Comparison of ENCODE assay signal across 17 cellular contexts in genomic region chr10:25604591-25604990, GRCh38.
A peak's percentile ranks its signal among the peaks of the same experiment; 100 is the strongest.
DNase-seq lines count a peak whose midpoint lies in the region; ATAC-seq, FAIRE-seq and TF ChIP-seq lines count a peak whose summit lies in the region.
"Had no signal": no experiment of that assay in that cellular context is flagged by ENCODE, and none has a peak within 500 bp of the region (broad histone marks: within the 10 kb centered on the region; RNA-seq: fewer than 3 reads in every experiment).

No MANE protein-coding gene starts in this region.

- H2BK5ac ChIP-seq in trophoblast cell (ENCODE audit: low read depth, low read length, poor library complexity) = no peak overlapping the region

- no peak overlapping the region for H3K23ac ChIP-seq in trophoblast cell (ENCODE audit: low read length)

- WGBS in trophoblast cell (ENCODE audit: extremely low coverage, insufficient coverage, insufficient read length) = no CpG with 5 or more reads among the region's 4 CpGs

- no peak overlapping the region for H3K4me3 Mint-ChIP-seq in activated T-cell treated with anti-CD3 and anti-CD28 coated beads, Interleukin-2, amount 50 U/mL, for 24 hours
- H3K4me3 Mint-ChIP-seq: CD4-positive, CD25-positive, alpha-beta regulatory T cell; HFFc6 had no signal

- H3K36me3 Mint-ChIP-seq in activated T-cell treated with anti-CD3 and anti-CD28 coated beads, Interleukin-2, amount 50 U/mL, for 24 hours (ENCODE audit: low read depth) = no peaks in the 10 kb centered on the region
- H3K36me3 Mint-ChIP-seq: CD4-positive, CD25-positive, alpha-beta regulatory T cell had no signal

- H3K27me3 ChIP-seq in bronchial epithelial cell (ENCODE audit: control insufficient read depth, insufficient read depth, low read length) = no peaks in the 10 kb centered on the region
- H3K27me3 ChIP-seq in trophoblast cell (ENCODE audit: insufficient read depth, low read length) = no peaks in the 10 kb centered on the region
- H3K27me3 ChIP-seq: BLaER1 treated with 17β-estradiol and CSF1 and Interleukin-3, amounts not matched to agents 10 nM and 100 nM had no signal

- peak; percentile 3 for DNase-seq in amniotic epithelial cell (ENCODE audit: low read depth)
- DNase-seq in bronchial epithelial cell (ENCODE audit: low read depth) = peak; percentile 12
- DNase-seq in left kidney (ENCODE audit: low read depth, low spot score) = peak; percentile 21
- DNase-seq in trophoblast cell = peak; percentile 68 to 93
- DNase-seq in ecto neural progenitor cell (ENCODE audit: low spot score) = no peak
- no peak for DNase-seq in activated T-cell treated with anti-CD3 and anti-CD28 coated beads, Interleukin-2, amount 50 U/mL, for 24 hours
- DNase-seq: ACHN; CD4-positive, CD25-positive, alpha-beta regulatory T cell; DMS 273 treated with DMSO at 0.1 percent for 48 hours; HCEC 1CT; HFFc6 had no signal

- H2BK120ac ChIP-seq in trophoblast cell (ENCODE audit: insufficient read depth, low read length, poor library complexity) = no peak overlapping the region

- no peak overlapping the region for H3K9ac ChIP-seq in trophoblast cell (ENCODE audit: low read length)
- H3K9ac ChIP-seq: BLaER1 treated with 17β-estradiol and CSF1 and Interleukin-3, amounts not matched to agents 10 nM and 100 nM had no signal

- no peak overlapping the region for H3K14ac ChIP-seq in trophoblast cell (ENCODE audit: low read length)

- no peaks in the 10 kb centered on the region for H3K27me3 Mint-ChIP-seq in activated T-cell treated with anti-CD3 and anti-CD28 coated beads, Interleukin-2, amount 50 U/mL, for 24 hours
- H3K27me3 Mint-ChIP-seq: CD4-positive, CD25-positive, alpha-beta regulatory T cell had no signal

- H2AFZ ChIP-seq in trophoblast cell (ENCODE audit: insufficient read depth, low read length, poor library complexity) = no peak overlapping the region

- no peak overlapping the region for H4K8ac ChIP-seq in trophoblast cell (ENCODE audit: low read depth, low read length)

- no peak overlapping the region for H3K27ac Mint-ChIP-seq in activated T-cell treated with anti-CD3 and anti-CD28 coated beads, Interleukin-2, amount 50 U/mL, for 24 hours
- H3K27ac Mint-ChIP-seq: CD4-positive, CD25-positive, alpha-beta regulatory T cell; HFFc6 had no signal

- H3K79me2 ChIP-seq in trophoblast cell (ENCODE audit: control insufficient read depth, insufficient read depth, low read length, poor library complexity) = no peaks in the 10 kb centered on the region

- H3K18ac ChIP-seq in trophoblast cell (ENCODE audit: low read length) = no peak overlapping the region

- no peak overlapping the region for H3K4ac ChIP-seq in trophoblast cell (ENCODE audit: low read depth, low read length)

- no peaks in the 10 kb centered on the region for H3K79me1 ChIP-seq in trophoblast cell (ENCODE audit: low read length)

- no peaks in the 10 kb centered on the region for H3K9me3 Mint-ChIP-seq in activated T-cell treated with anti-CD3 and anti-CD28 coated beads, Interleukin-2, amount 50 U/mL, for 24 hours

- no peaks in the 10 kb centered on the region for H3K9me3 ChIP-seq in trophoblast cell (ENCODE audit: insufficient read depth, low read depth, low read length)
- H3K9me3 ChIP-seq: BLaER1 treated with 17β-estradiol and CSF1 and Interleukin-3, amounts not matched to agents 10 nM and 100 nM had no signal

- no peak overlapping the region for H2BK12ac ChIP-seq in trophoblast cell (ENCODE audit: low read length)

- H3K36me3 ChIP-seq in bronchial epithelial cell (ENCODE audit: control insufficient read depth, insufficient read depth, low read length) (no peaks in the 10 kb centered on the region), trophoblast cell (ENCODE audit: control insufficient read depth in 1 of 2, insufficient read depth in 2 of 2, low read length in 2 of 2) (no peaks in the 10 kb centered on the region)
- H3K36me3 ChIP-seq: BLaER1 treated with 17β-estradiol and CSF1 and Interleukin-3, amounts not matched to agents 10 nM and 100 nM had no signal

- H3K4me2 ChIP-seq in trophoblast cell (ENCODE audit: low read length) = no peak overlapping the region
- H3K4me2 ChIP-seq: BLaER1 treated with 17β-estradiol and CSF1 and Interleukin-3, amounts not matched to agents 10 nM and 100 nM had no signal

- no peaks in the 10 kb centered on the region for H3K4me1 Mint-ChIP-seq in activated T-cell treated with anti-CD3 and anti-CD28 coated beads, Interleukin-2, amount 50 U/mL, for 24 hours (ENCODE audit: low read depth)
- H3K4me1 Mint-ChIP-seq: CD4-positive, CD25-positive, alpha-beta regulatory T cell had no signal

- H3K4me3 ChIP-seq in bronchial epithelial cell (ENCODE audit: low read depth, low read length) (no peak overlapping the region), trophoblast cell (ENCODE audit: low read depth, low read length) (no peak overlapping the region)
- H3K4me3 ChIP-seq: BLaER1 treated with 17β-estradiol and CSF1 and Interleukin-3, amounts not matched to agents 10 nM and 100 nM; GM12878 had no signal

- no peak for FAIRE-seq in bronchial epithelial cell (lab: Jason Lieb, UNC)
- FAIRE-seq: GM12878, HepG2, HTR-8/SVneo had no signal

- H4K91ac ChIP-seq in trophoblast cell (ENCODE audit: low read depth, low read length) = no peak overlapping the region

- no peak for ATAC-seq in GM21360 (IDR thresholded peaks at IDR 0.05; ENCODE audit: unreplicated experiment)
- ATAC-seq in HG02642 (IDR thresholded peaks at IDR 0.05; ENCODE audit: poor library complexity, unreplicated experiment) = no peak
- ATAC-seq: GM12878, HepG2 had no signal

- no peak overlapping the region for H2AK5ac ChIP-seq in trophoblast cell (ENCODE audit: low read length)

- H3K4me1 ChIP-seq in trophoblast cell (ENCODE audit: control insufficient read depth in 1 of 2, insufficient read depth in 2 of 2, low read length in 2 of 2) = peaks cover 0 to 2% of the 10 kb centered on the region in 2 experiments
- H3K4me1 ChIP-seq: BLaER1 treated with 17β-estradiol and CSF1 and Interleukin-3, amounts not matched to agents 10 nM and 100 nM had no signal

- H4K12ac ChIP-seq in trophoblast cell (ENCODE audit: low read depth, low read length) = no peak overlapping the region

- H3K27ac ChIP-seq in trophoblast cell (ENCODE audit: low read depth, low read length) = no peak overlapping the region
- H3K27ac ChIP-seq: BLaER1 treated with 17β-estradiol and CSF1 and Interleukin-3, amounts not matched to agents 10 nM and 100 nM had no signal

- no peak for TF ChIP-seq CTCF in bronchial epithelial cell (IDR thresholded peaks at IDR 0.05; ENCODE audit: insufficient read depth, low read length, severe bottlenecking)

Comparison
In these comparisons a context has a peak if more than half of its experiments do, and no peak if none do; other contexts are left out.
1. DNase-seq: peak in amniotic epithelial cell (single experiment), bronchial epithelial cell (single experiment), left kidney (single experiment) and trophoblast cell (2 of 2); none in ecto neural progenitor cell (single experiment) and activated T-cell treated with anti-CD3 and anti-CD28 coated beads, Interleukin-2, amount 50 U/mL, for 24 hours (single experiment).